ENCODE assay signal across 8 cellular contexts in the genomic region with DNA sequence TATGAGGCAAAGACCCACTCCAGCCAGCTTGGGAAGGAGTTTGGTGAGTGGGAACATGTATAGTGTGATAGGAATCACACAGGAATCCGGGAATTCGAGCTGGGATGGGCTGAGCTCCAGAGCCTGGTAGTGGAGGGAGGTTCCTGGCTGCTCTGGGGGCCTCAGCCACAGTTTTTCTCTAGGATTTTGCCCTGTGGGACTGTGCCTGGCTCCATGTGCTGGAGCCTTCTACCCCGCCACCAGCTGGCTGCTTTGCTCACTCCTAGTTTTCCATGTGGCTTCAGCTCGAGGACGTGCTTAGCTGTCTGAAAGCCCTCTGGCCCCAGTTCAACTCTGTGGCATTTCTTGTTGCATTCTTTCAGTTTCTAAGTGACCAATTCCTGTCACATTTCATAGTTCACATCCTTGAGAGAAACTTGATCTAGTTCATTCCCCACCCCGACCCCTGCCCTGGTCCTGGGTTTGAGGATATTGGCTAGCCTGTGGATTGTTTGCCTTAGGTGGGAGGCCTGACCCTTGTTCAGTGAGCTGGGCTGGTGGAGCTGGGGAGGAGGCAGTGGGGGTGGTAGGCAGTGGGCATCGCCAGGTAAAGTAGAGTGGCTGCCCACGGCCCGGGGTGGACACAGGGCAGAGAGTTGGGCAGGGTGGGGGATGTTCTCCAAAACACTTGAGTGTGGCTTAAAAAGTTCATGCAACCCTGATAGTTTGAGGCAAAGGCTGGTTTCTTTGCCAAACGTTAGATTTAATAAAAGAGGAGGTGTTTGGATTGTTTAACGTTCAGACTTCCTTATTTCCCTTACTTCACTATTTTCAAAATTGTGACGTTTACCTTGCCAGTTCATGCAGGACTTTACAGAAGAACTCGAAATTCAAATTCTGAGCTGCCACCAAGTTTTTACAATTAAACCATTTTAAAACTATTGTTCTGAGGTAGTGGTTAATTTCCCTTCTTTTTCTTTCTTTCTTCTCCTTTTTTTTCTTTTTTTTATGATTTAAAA. TPM values are rescaled to one million over a fixed set of nuclear protein-coding genes. Genes with fewer than 3 reads are reported as not detected.
A peak's percentile ranks its signal among the peaks of the same experiment; 100 is the strongest.
DNase-seq lines count a peak whose midpoint lies in the region; ATAC-seq, FAIRE-seq and TF ChIP-seq lines count a peak whose summit lies in the region.

No MANE protein-coding gene starts in this region.

- no peak for FAIRE-seq in D721Med (lab: Jason Lieb, UNC)

- ATAC-seq in stimulated activated naive B cell treated with anti-CD40 and anti-IgM and Interleukin-4, amounts not matched to agents 10 μg/mL and 1 μg/mL and 100 μg/mL, for 72 hours (replicated peaks) = peak; percentile 54 to 55

- H3K4me1 Mint-ChIP-seq in stimulated activated naive B cell treated with anti-CD40 and anti-IgM and Interleukin-4, amounts not matched to agents 10 μg/mL and 1 μg/mL and 100 μg/mL, for 72 hours = peaks cover 42 to 71% of the 10 kb centered on the region in 2 donors

- no peaks in the 10 kb centered on the region for H3K27me3 Mint-ChIP-seq in stimulated activated naive B cell treated with anti-CD40 and anti-IgM and Interleukin-4, amounts not matched to agents 10 μg/mL and 1 μg/mL and 100 μg/mL, for 72 hours

- H3K27ac Mint-ChIP-seq in stimulated activated naive B cell treated with anti-CD40 and anti-IgM and Interleukin-4, amounts not matched to agents 10 μg/mL and 1 μg/mL and 100 μg/mL, for 72 hours = peak overlapping the region; percentile 93

- peaks cover 6% of the 10 kb centered on the region for H3K36me3 ChIP-seq in kidney epithelial cell (ENCODE audit: control insufficient read depth, insufficient read depth, low read length)

- no peak for DNase-seq in D721Med (ENCODE audit: insufficient read length, low spot score)
- DNase-seq in HuH-7 (ENCODE audit: low spot score) = peak; percentile 49
- peak; percentile 95 for DNase-seq in astrocyte of the hippocampus (ENCODE audit: low read depth, low spot score)
- DNase-seq in kidney epithelial cell (ENCODE audit: low read depth) = no peak
- no peak for DNase-seq in stimulated activated naive B cell treated with anti-CD40 and anti-IgM and Interleukin-4, amounts not matched to agents 10 μg/mL and 1 μg/mL and 100 μg/mL, for 72 hours
- DNase-seq in activated effector memory CD4-positive, alpha-beta T cell treated with anti-CD3 and anti-CD28 coated beads, Interleukin-2, amount 50 U/mL, for 16 hours = no peak
- no peak for DNase-seq in activated CD8-positive, alpha-beta memory T cell treated with anti-CD3 and anti-CD28 coated beads for 24 hours
- no peak for DNase-seq in GM19240 (ENCODE audit: insufficient read length, low spot score)

- peak overlapping the region; percentile 77 to 87 for H3K4me3 Mint-ChIP-seq in stimulated activated naive B cell treated with anti-CD40 and anti-IgM and Interleukin-4, amounts not matched to agents 10 μg/mL and 1 μg/mL and 100 μg/mL, for 72 hours

- no peaks in the 10 kb centered on the region for H3K27me3 ChIP-seq in kidney epithelial cell (ENCODE audit: control insufficient read depth, insufficient read depth, low read length)

- H3K4me3 ChIP-seq in kidney epithelial cell (ENCODE audit: low read depth, low read length) = no peak overlapping the region

- peaks cover 44 to 60% of the 10 kb centered on the region in 2 donors for H3K36me3 Mint-ChIP-seq in stimulated activated naive B cell treated with anti-CD40 and anti-IgM and Interleukin-4, amounts not matched to agents 10 μg/mL and 1 μg/mL and 100 μg/mL, for 72 hours

- no peaks in the 10 kb centered on the region for H3K9me3 Mint-ChIP-seq in stimulated activated naive B cell treated with anti-CD40 and anti-IgM and Interleukin-4, amounts not matched to agents 10 μg/mL and 1 μg/mL and 100 μg/mL, for 72 hours

- TF ChIP-seq CTCF in D721Med (IDR thresholded peaks at IDR 0.05; ENCODE audit: insufficient read depth, missing control alignments) (peak; percentile 4), kidney epithelial cell (IDR thresholded peaks at IDR 0.05; ENCODE audit: insufficient read depth, low read length, poor library complexity, severe bottlenecking) (peak; percentile 39)

RNA-seq across cellular contexts. Expression of gene SEC14L1, which starts 5.2 kb away (rescaled TPM):
- 41.6 and 46.2 TPM in 2 replicates for total RNA-seq in kidney epithelial cell

Comparison
In these comparisons a context has a peak if more than half of its experiments do, and no peak if none do; other contexts are left out.
1. DNase-seq: peak in HuH-7 (single experiment) and astrocyte of the hippocampus (single experiment); none in D721Med (single experiment), kidney epithelial cell (single experiment), stimulated activated naive B cell treated with anti-CD40 and anti-IgM and Interleukin-4, amounts not matched to agents 10 μg/mL and 1 μg/mL and 100 μg/mL, for 72 hours (single experiment), activated effector memory CD4-positive, alpha-beta T cell treated with anti-CD3 and anti-CD28 coated beads, Interleukin-2, amount 50 U/mL, for 16 hours (single experiment), activated CD8-positive, alpha-beta memory T cell treated with anti-CD3 and anti-CD28 coated beads for 24 hours (single experiment) and GM19240 (single experiment).